Comparison of ENCODE assay signal across 1 cellular context in the genomic region with DNA sequence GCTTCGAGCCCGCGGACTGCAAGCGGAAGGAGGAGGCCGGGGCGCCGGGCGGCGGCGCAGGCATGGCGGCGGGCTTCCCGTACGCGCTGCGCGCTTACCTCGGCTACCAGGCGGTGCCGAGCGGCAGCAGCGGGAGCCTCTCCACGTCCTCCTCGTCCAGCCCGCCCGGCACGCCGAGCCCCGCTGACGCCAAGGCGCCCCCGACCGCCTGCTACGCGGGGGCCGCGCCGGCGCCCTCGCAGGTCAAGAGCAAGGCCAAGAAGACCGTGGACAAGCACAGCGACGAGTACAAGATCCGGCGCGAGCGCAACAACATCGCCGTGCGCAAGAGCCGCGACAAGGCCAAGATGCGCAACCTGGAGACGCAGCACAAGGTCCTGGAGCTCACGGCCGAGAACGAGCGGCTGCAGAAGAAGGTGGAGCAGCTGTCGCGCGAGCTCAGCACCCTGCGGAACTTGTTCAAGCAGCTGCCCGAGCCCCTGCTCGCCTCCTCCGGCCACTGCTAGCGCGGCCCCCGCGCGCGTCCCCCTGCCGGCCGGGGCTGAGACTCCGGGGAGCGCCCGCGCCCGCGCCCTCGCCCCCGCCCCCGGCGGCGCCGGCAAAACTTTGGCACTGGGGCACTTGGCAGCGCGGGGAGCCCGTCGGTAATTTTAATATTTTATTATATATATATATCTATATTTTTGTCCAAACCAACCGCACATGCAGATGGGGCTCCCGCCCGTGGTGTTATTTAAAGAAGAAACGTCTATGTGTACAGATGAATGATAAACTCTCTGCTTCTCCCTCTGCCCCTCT.
TF ChIP-seq lines count a peak whose summit lies in the region.

No MANE protein-coding gene starts in this region.

TF ChIP-seq in HepG2, 621 proteins besides CTCF, POLR2A, EP300 and RAD21 (continued from another document and continues in another):
- TF ChIP-seq, protein P1, sequence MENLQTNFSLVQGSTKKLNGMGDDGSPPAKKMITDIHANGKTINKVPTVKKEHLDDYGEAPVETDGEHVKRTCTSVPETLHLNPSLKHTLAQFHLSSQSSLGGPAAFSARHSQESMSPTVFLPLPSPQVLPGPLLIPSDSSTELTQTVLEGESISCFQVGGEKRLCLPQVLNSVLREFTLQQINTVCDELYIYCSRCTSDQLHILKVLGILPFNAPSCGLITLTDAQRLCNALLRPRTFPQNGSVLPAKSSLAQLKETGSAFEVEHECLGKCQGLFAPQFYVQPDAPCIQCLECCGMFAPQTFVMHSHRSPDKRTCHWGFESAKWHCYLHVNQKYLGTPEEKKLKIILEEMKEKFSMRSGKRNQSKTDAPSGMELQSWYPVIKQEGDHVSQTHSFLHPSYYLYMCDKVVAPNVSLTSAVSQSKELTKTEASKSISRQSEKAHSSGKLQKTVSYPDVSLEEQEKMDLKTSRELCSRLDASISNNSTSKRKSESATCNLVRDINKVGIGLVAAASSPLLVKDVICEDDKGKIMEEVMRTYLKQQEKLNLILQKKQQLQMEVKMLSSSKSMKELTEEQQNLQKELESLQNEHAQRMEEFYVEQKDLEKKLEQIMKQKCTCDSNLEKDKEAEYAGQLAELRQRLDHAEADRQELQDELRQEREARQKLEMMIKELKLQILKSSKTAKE (CRISPR knock-in tag; IDR thresholded peaks at IDR 0.05; ENCODE audit: borderline replicate concordance): no peak
- TF ChIP-seq HES4 (CRISPR knock-in tag; IDR thresholded peaks at IDR 0.05; ENCODE audit: borderline replicate concordance): no peak
- no peak for TF ChIP-seq CBX1 (IDR thresholded peaks at IDR 0.05; ENCODE audit: low read depth)
- no peak for TF ChIP-seq HNRNPH1 (optimal IDR thresholded peaks at IDR 0.05; ENCODE audit: low read depth, low read length)
- TF ChIP-seq ZNF557 (CRISPR knock-in tag; IDR thresholded peaks at IDR 0.05): no peak
- peak; percentile 78 for TF ChIP-seq SALL1 (CRISPR knock-in tag; IDR thresholded peaks at IDR 0.05)
- TF ChIP-seq MIER2 (CRISPR knock-in tag; IDR thresholded peaks at IDR 0.05): no peak
- no peak for TF ChIP-seq MBD4 (IDR thresholded peaks at IDR 0.05; ENCODE audit: borderline replicate concordance, low read length)
- peak; percentile 86; the same call in 1 of the 2 replicates for TF ChIP-seq NR1H2 (CRISPR knock-in tag; IDR thresholded peaks at IDR 0.05; ENCODE audit: borderline replicate concordance, low read depth)
- TF ChIP-seq, protein P2, sequence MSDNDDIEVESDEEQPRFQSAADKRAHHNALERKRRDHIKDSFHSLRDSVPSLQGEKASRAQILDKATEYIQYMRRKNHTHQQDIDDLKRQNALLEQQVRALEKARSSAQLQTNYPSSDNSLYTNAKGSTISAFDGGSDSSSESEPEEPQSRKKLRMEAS (IDR thresholded peaks at IDR 0.05): peak; percentile 67; the same call in 1 of the 2 replicates
- TF ChIP-seq, protein P3, sequence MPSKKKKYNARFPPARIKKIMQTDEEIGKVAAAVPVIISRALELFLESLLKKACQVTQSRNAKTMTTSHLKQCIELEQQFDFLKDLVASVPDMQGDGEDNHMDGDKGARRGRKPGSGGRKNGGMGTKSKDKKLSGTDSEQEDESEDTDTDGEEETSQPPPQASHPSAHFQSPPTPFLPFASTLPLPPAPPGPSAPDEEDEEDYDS (CRISPR knock-in tag; IDR thresholded peaks at IDR 0.05): no peak
- TF ChIP-seq ZNF136 (CRISPR knock-in tag; IDR thresholded peaks at IDR 0.05; ENCODE audit: low read depth): no peak
- peak; percentile 95 for TF ChIP-seq PAF1 (CRISPR knock-in tag; IDR thresholded peaks at IDR 0.05)
- no peak for TF ChIP-seq KDM3A (CRISPR knock-in tag; IDR thresholded peaks at IDR 0.05; ENCODE audit: low read depth)
- peak; percentile 84; the same call in 1 of the 2 replicates for TF ChIP-seq PRMT3 (CRISPR knock-in tag; IDR thresholded peaks at IDR 0.05; ENCODE audit: borderline replicate concordance, low read depth)
- no peak for TF ChIP-seq THAP11 (CRISPR knock-in tag; IDR thresholded peaks at IDR 0.05)
- TF ChIP-seq, protein P4, sequence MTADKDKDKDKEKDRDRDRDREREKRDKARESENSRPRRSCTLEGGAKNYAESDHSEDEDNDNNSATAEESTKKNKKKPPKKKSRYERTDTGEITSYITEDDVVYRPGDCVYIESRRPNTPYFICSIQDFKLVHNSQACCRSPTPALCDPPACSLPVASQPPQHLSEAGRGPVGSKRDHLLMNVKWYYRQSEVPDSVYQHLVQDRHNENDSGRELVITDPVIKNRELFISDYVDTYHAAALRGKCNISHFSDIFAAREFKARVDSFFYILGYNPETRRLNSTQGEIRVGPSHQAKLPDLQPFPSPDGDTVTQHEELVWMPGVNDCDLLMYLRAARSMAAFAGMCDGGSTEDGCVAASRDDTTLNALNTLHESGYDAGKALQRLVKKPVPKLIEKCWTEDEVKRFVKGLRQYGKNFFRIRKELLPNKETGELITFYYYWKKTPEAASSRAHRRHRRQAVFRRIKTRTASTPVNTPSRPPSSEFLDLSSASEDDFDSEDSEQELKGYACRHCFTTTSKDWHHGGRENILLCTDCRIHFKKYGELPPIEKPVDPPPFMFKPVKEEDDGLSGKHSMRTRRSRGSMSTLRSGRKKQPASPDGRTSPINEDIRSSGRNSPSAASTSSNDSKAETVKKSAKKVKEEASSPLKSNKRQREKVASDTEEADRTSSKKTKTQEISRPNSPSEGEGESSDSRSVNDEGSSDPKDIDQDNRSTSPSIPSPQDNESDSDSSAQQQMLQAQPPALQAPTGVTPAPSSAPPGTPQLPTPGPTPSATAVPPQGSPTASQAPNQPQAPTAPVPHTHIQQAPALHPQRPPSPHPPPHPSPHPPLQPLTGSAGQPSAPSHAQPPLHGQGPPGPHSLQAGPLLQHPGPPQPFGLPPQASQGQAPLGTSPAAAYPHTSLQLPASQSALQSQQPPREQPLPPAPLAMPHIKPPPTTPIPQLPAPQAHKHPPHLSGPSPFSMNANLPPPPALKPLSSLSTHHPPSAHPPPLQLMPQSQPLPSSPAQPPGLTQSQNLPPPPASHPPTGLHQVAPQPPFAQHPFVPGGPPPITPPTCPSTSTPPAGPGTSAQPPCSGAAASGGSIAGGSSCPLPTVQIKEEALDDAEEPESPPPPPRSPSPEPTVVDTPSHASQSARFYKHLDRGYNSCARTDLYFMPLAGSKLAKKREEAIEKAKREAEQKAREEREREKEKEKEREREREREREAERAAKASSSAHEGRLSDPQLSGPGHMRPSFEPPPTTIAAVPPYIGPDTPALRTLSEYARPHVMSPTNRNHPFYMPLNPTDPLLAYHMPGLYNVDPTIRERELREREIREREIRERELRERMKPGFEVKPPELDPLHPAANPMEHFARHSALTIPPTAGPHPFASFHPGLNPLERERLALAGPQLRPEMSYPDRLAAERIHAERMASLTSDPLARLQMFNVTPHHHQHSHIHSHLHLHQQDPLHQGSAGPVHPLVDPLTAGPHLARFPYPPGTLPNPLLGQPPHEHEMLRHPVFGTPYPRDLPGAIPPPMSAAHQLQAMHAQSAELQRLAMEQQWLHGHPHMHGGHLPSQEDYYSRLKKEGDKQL (CRISPR knock-in tag; IDR thresholded peaks at IDR 0.05; ENCODE audit: low read depth): no peak; the same call in 1 of the 2 replicates
- no peak for TF ChIP-seq KLF11 (CRISPR knock-in tag; IDR thresholded peaks at IDR 0.05)
- no peak for TF ChIP-seq HHEX (CRISPR knock-in tag; IDR thresholded peaks at IDR 0.05)
- no peak for TF ChIP-seq NFIC (IDR thresholded peaks at IDR 0.05; ENCODE audit: low read length)
- no peak for TF ChIP-seq ZNF780A (CRISPR knock-in tag; IDR thresholded peaks at IDR 0.05)
- TF ChIP-seq ATF7-NPFF (CRISPR knock-in tag; IDR thresholded peaks at IDR 0.05; ENCODE audit: low read depth): peak; percentile 59
- TF ChIP-seq NRL (CRISPR knock-in tag; IDR thresholded peaks at IDR 0.05; ENCODE audit: borderline replicate concordance): peak; percentile 72
- TF ChIP-seq, protein P5, sequence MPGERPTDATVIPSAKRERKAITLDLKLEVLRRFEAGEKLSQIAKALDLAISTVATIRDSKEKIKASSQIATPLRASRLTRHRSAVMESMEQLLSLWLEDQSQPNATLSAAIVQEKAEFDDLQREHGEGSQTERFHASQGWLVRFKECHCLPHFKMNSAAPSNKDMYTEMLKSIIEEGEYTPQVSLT (CRISPR knock-in tag; IDR thresholded peaks at IDR 0.05; ENCODE audit: borderline replicate concordance, low read depth): no peak
- no peak for TF ChIP-seq ZNF282 (IDR thresholded peaks at IDR 0.05; ENCODE audit: partially characterized antibody)
- no peak for TF ChIP-seq ZNF652 (CRISPR knock-in tag; IDR thresholded peaks at IDR 0.05; ENCODE audit: borderline replicate concordance, low read depth)
- TF ChIP-seq ZNF777 (CRISPR knock-in tag; IDR thresholded peaks at IDR 0.05): 0 out of 2 replicates have a peak, but pooled peaks have one; percentile 19
- TF ChIP-seq ZNF878 (CRISPR knock-in tag; IDR thresholded peaks at IDR 0.05): no peak
- TF ChIP-seq CHD4 (IDR thresholded peaks at IDR 0.05; ENCODE audit: borderline replicate concordance, low read length): no peak
- TF ChIP-seq FOXJ3 (CRISPR knock-in tag; IDR thresholded peaks at IDR 0.05; ENCODE audit: borderline replicate concordance): no peak
- no peak for TF ChIP-seq HIVEP1 (CRISPR knock-in tag; IDR thresholded peaks at IDR 0.05)
- no peak for TF ChIP-seq ARNT (IDR thresholded peaks at IDR 0.05)
- TF ChIP-seq, protein P6, sequence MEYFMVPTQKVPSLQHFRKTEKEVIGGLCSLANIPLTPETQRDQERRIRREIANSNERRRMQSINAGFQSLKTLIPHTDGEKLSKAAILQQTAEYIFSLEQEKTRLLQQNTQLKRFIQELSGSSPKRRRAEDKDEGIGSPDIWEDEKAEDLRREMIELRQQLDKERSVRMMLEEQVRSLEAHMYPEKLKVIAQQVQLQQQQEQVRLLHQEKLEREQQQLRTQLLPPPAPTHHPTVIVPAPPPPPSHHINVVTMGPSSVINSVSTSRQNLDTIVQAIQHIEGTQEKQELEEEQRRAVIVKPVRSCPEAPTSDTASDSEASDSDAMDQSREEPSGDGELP (IDR thresholded peaks at IDR 0.05; ENCODE audit: borderline replicate concordance, low read depth): no peak
- TF ChIP-seq ZNF543 (CRISPR knock-in tag; IDR thresholded peaks at IDR 0.05): no peak
- TF ChIP-seq BRD4 (CRISPR knock-in tag; IDR thresholded peaks at IDR 0.05): peak; percentile 76; the same call in 1 of the 2 replicates
- TF ChIP-seq, protein P7, sequence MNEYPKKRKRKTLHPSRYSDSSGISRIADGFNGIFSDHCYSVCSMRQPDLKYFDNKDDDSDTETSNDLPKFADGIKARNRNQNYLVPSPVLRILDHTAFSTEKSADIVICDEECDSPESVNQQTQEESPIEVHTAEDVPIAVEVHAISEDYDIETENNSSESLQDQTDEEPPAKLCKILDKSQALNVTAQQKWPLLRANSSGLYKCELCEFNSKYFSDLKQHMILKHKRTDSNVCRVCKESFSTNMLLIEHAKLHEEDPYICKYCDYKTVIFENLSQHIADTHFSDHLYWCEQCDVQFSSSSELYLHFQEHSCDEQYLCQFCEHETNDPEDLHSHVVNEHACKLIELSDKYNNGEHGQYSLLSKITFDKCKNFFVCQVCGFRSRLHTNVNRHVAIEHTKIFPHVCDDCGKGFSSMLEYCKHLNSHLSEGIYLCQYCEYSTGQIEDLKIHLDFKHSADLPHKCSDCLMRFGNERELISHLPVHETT (CRISPR knock-in tag; conservative IDR thresholded peaks at IDR 0.05): 0 out of 2 replicates have a peak, but pooled peaks have one; percentile 9
- no peak for TF ChIP-seq ZBTB7B (CRISPR knock-in tag; IDR thresholded peaks at IDR 0.05)
- no peak for TF ChIP-seq PHF5A (CRISPR knock-in tag; IDR thresholded peaks at IDR 0.05; ENCODE audit: low read depth, unreplicated experiment)
- TF ChIP-seq ZNF546 (CRISPR knock-in tag; conservative IDR thresholded peaks at IDR 0.05): peak; percentile 85
- TF ChIP-seq NPAS2 (CRISPR knock-in tag; IDR thresholded peaks at IDR 0.05; ENCODE audit: borderline replicate concordance): no peak
- TF ChIP-seq ZNF343 (CRISPR knock-in tag; IDR thresholded peaks at IDR 0.05): peak; percentile 72; the same call in 1 of the 2 replicates
- no peak for TF ChIP-seq ZNF670 (CRISPR knock-in tag; IDR thresholded peaks at IDR 0.05; ENCODE audit: borderline replicate concordance)
- TF ChIP-seq ZNF747 (CRISPR knock-in tag; IDR thresholded peaks at IDR 0.05; ENCODE audit: borderline replicate concordance): no peak
- no peak; the same call in 1 of the 2 replicates for TF ChIP-seq JDP2 (CRISPR knock-in tag; IDR thresholded peaks at IDR 0.05; ENCODE audit: borderline replicate concordance)
- TF ChIP-seq NCOA2 (CRISPR knock-in tag; IDR thresholded peaks at IDR 0.05): no peak
- no peak for TF ChIP-seq SMC3 (IDR thresholded peaks at IDR 0.05; ENCODE audit: low read length)
- no peak for TF ChIP-seq ZNF775 (CRISPR knock-in tag; IDR thresholded peaks at IDR 0.05; ENCODE audit: borderline replicate concordance)
- TF ChIP-seq, protein P8, sequence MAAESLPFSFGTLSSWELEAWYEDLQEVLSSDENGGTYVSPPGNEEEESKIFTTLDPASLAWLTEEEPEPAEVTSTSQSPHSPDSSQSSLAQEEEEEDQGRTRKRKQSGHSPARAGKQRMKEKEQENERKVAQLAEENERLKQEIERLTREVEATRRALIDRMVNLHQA (CRISPR knock-in tag; IDR thresholded peaks at IDR 0.05): no peak
- no peak for TF ChIP-seq NR2F6 (IDR thresholded peaks at IDR 0.05)
- 0 out of 2 replicates have a peak, but pooled peaks have one; percentile 25 for TF ChIP-seq NR2F6 (CRISPR knock-in tag; IDR thresholded peaks at IDR 0.05)
- no peak for TF ChIP-seq FOSL1 (CRISPR knock-in tag; IDR thresholded peaks at IDR 0.05; ENCODE audit: borderline replicate concordance)
- TF ChIP-seq, protein P9, sequence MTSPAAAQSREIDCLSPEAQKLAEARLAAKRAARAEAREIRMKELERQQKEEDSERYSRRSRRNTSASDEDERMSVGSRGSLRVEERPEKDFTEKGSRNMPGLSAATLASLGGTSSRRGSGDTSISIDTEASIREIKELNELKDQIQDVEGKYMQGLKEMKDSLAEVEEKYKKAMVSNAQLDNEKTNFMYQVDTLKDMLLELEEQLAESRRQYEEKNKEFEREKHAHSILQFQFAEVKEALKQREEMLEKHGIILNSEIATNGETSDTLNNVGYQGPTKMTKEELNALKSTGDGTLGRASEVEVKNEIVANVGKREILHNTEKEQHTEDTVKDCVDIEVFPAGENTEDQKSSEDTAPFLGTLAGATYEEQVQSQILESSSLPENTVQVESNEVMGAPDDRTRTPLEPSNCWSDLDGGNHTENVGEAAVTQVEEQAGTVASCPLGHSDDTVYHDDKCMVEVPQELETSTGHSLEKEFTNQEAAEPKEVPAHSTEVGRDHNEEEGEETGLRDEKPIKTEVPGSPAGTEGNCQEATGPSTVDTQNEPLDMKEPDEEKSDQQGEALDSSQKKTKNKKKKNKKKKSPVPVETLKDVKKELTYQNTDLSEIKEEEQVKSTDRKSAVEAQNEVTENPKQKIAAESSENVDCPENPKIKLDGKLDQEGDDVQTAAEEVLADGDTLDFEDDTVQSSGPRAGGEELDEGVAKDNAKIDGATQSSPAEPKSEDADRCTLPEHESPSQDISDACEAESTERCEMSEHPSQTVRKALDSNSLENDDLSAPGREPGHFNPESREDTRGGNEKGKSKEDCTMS (CRISPR knock-in tag; conservative IDR thresholded peaks at IDR 0.05): no peak
- peak; percentile 59; the same call in 1 of the 2 replicates for TF ChIP-seq ADNP (CRISPR knock-in tag; IDR thresholded peaks at IDR 0.05)
- TF ChIP-seq POLR2G (IDR thresholded peaks at IDR 0.05; ENCODE audit: low read depth, low read length): peak; percentile 88
- TF ChIP-seq ZNF264 (CRISPR knock-in tag; IDR thresholded peaks at IDR 0.05): 0 out of 2 replicates have a peak, but pooled peaks have one; percentile 34
- TF ChIP-seq GFI1 (CRISPR knock-in tag; IDR thresholded peaks at IDR 0.05; ENCODE audit: borderline replicate concordance): no peak
- no peak for TF ChIP-seq ZNF703 (CRISPR knock-in tag; IDR thresholded peaks at IDR 0.05; ENCODE audit: borderline replicate concordance)
- no peak for TF ChIP-seq ZNF234 (CRISPR knock-in tag; conservative IDR thresholded peaks at IDR 0.05)
- no peak for TF ChIP-seq ZNF761 (CRISPR knock-in tag; conservative IDR thresholded peaks at IDR 0.05)
- peak; percentile 62 for TF ChIP-seq ZFY (CRISPR knock-in tag; IDR thresholded peaks at IDR 0.05)
